ENCODE assay signal across 8 cellular contexts in genomic region chr4:184416913-184417734, GRCh38. TPM values are rescaled to one million over a fixed set of nuclear protein-coding genes. Genes with fewer than 3 reads are reported as not detected.
DNase-seq lines count a peak whose midpoint lies in the region; ATAC-seq and TF ChIP-seq lines count a peak whose summit lies in the region.

No MANE protein-coding gene starts in this region.

- ATAC-seq in HG03469 (IDR thresholded peaks at IDR 0.05; ENCODE audit: unreplicated experiment), result peak; percentile 30

- H3K4me3 ChIP-seq in fibroblast of the aortic adventitia (ENCODE audit: low read depth, low read length), result peak overlapping the region; percentile 51

- no peak for TF ChIP-seq CTCF in fibroblast of the aortic adventitia (IDR thresholded peaks at IDR 0.05; ENCODE audit: insufficient read depth, low read length)

- peak; percentile 27 to 34 for DNase-seq in stimulated activated CD4-positive, alpha-beta T cell treated with anti-CD3 and anti-CD28 coated beads, Interleukin-12 subunit alpha, Interleukin-12 subunit beta, amount 100 ng/mL, for 24 hours (ENCODE audit: low read depth in 2 of 2)
- DNase-seq in stimulated activated CD4-positive, alpha-beta T cell treated with anti-CD3 and anti-CD28 coated beads, Interleukin-12 subunit alpha, Interleukin-12 subunit beta, amount 100 ng/mL, for 4 hours, result no peak
- DNase-seq in activated CD4-positive, alpha-beta T cell treated with anti-CD3 and anti-CD28 coated beads, Interleukin-2, amount 50 U/mL, for 1 hour, result peak; percentile 19
- peak; percentile 45 for DNase-seq in fibroblast of the aortic adventitia (ENCODE audit: low read depth)
- DNase-seq in stimulated activated CD8-positive, alpha-beta memory T cell treated with anti-CD3 and anti-CD28 coated beads, Interleukin-15, amount 100 ng/mL, for 48 hours (ENCODE audit: low read depth in 2 of 2), result peak; percentile 14 to 40
- DNase-seq in dedifferentiated amniotic fluid mesenchymal stem cell (ENCODE audit: extremely low spot score), result no peak
- DNase-seq in effector CD4-positive, alpha-beta T cell, result no peak

RNA-seq across cellular contexts. Expression of gene IRF2, which starts 57.2 kb away (rescaled TPM):
- 16.8 and 35.2 TPM in 2 replicates for total RNA-seq in fibroblast of the aortic adventitia (ENCODE audit: low replicate concordance)

Comparison
In these comparisons a context has a peak if more than half of its experiments do, and no peak if none do; other contexts are left out.
1. DNase-seq: peak in stimulated activated CD4-positive, alpha-beta T cell treated with anti-CD3 and anti-CD28 coated beads, Interleukin-12 subunit alpha, Interleukin-12 subunit beta, amount 100 ng/mL, for 24 hours (2 of 2), activated CD4-positive, alpha-beta T cell treated with anti-CD3 and anti-CD28 coated beads, Interleukin-2, amount 50 U/mL, for 1 hour (single experiment), fibroblast of the aortic adventitia (single experiment) and stimulated activated CD8-positive, alpha-beta memory T cell treated with anti-CD3 and anti-CD28 coated beads, Interleukin-15, amount 100 ng/mL, for 48 hours (2 of 2); none in stimulated activated CD4-positive, alpha-beta T cell treated with anti-CD3 and anti-CD28 coated beads, Interleukin-12 subunit alpha, Interleukin-12 subunit beta, amount 100 ng/mL, for 4 hours (single experiment), dedifferentiated amniotic fluid mesenchymal stem cell (single experiment) and effector CD4-positive, alpha-beta T cell (single experiment).